ENCODE assay signal across 26 cellular contexts in the genomic region with DNA sequence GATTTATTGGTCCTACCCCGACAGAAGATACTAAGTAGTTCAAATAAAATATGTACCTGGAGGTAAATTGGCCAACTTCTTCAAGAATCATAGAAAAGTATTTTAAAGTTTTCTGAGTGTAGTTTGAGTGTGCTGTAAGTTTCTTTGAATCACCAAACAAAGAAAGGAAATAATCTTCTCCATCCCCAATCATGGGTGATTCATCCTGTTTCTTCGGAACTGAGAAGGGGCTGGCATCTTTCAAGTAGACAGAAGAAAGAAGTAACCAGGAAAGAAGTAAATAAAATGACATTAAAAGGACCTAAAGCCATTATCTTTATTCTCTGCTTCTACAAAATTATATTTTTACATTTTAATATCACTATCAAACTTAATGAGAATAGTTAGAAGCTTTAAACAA. TPM values are rescaled to one million over a fixed set of nuclear protein-coding genes. Genes with fewer than 3 reads are reported as not detected.
"Had no signal": no experiment of that assay in that cellular context is flagged by ENCODE, and none has a peak within 500 bp of the region (broad histone marks: within the 10 kb centered on the region; RNA-seq: fewer than 3 reads in every experiment).

No MANE protein-coding gene starts in this region.

- H3K9me3 ChIP-seq: right atrium auricular region, sigmoid colon, stomach, thoracic aorta, transverse colon had no signal

- H3K27me3 ChIP-seq: foreskin keratinocyte, right atrium auricular region, sigmoid colon, stomach, transverse colon had no signal

- H3K4me3 Mint-ChIP-seq: immature natural killer cell; naive thymus-derived CD4-positive, alpha-beta T cell; nephron progenitor cell had no signal

- H3K36me3 ChIP-seq: right atrium auricular region, sigmoid colon, stomach, thoracic aorta, transverse colon had no signal

- H3K36me3 Mint-ChIP-seq: immature natural killer cell; naive thymus-derived CD4-positive, alpha-beta T cell had no signal

- H3K27ac Mint-ChIP-seq: immature natural killer cell; naive thymus-derived CD4-positive, alpha-beta T cell; nephron progenitor cell had no signal

- H3K4me3 ChIP-seq: coronary artery, right atrium auricular region, sigmoid colon, skin epidermis, stomach, thoracic aorta, transverse colon had no signal

- H3K27ac ChIP-seq: coronary artery, foreskin keratinocyte, right atrium auricular region, sigmoid colon, skin epidermis, stomach, thoracic aorta, transverse colon had no signal

- H3K4me1 ChIP-seq: foreskin keratinocyte, right atrium auricular region, sigmoid colon, stomach, transverse colon had no signal

- H3K4me1 Mint-ChIP-seq: immature natural killer cell, nephron progenitor cell had no signal

- DNase-seq: effector memory CD4-positive, alpha-beta T cell; foreskin keratinocyte; immature natural killer cell; left colon; left ventricle myocardium superior; mammary epithelial cell; naive thymus-derived CD4-positive, alpha-beta T cell; nephron progenitor cell; sigmoid colon; stimulated activated CD4-positive, alpha-beta T cell treated with anti-CD3 and anti-CD28 coated beads, Interleukin-12 subunit alpha, Interleukin-12 subunit beta, amount 100 ng/mL, for 4 hours; stimulated activated naive CD4-positive, alpha-beta T cell; stomach; substantia nigra; transverse colon had no signal

- H3K9me3 Mint-ChIP-seq: nephron progenitor cell had no signal

- ATAC-seq: esophagus mucosa; foreskin keratinocyte; left colon; left ventricle myocardium superior; naive thymus-derived CD4-positive, alpha-beta T cell had no signal

RNA-seq across cellular contexts. Expression of a gene that starts 6.8 kb away (rescaled TPM):
- total RNA-seq: chondrocyte; fibroblast of lung; foreskin keratinocyte; left colon; left ventricle myocardium superior; mesenteric fat pad; mononuclear cell; naive thymus-derived CD4-positive, alpha-beta T cell; osteoblast; pulmonary artery endothelial cell; stomach; thoracic aorta; transverse colon; ureter had no signal
- polyA plus RNA-seq: fibroblast of lung; foreskin keratinocyte; immature natural killer cell; naive thymus-derived CD4-positive, alpha-beta T cell; sigmoid colon; stomach had no signal
